In the genomic region with DNA sequence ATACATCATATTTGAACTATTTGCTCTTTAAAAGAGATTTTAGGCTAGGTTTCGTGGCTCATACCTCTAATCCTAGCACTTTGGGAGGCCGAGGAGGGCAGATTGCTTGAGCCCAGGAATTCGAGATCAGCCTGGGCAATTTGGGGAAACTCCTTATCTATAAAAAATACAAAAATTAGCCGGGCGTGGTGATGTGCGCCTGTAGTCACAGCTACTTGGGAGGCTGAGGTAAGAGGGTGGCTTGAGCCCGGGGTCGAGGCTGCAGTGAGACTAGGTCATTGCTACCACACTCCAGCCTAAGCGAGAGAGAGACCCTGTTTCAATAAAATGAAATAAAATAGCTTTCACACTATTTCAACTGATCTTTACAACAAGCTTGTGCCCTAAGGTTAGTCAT, we compare ENCODE assay signal across 8 cellular contexts. TPM values are rescaled to one million over a fixed set of nuclear protein-coding genes. Genes with fewer than 3 reads are reported as not detected.
DNase-seq lines count a peak whose midpoint lies in the region; ATAC-seq, FAIRE-seq and TF ChIP-seq lines count a peak whose summit lies in the region.

No MANE protein-coding gene starts in this region.

- no peak for TF ChIP-seq POLR2A in Peyer's patch (IDR thresholded peaks at IDR 0.05)

- H3K4me3 Mint-ChIP-seq in Calu3 (ENCODE audit: low read depth, unreplicated experiment) = peak overlapping the region; percentile 96

- ATAC-seq in pancreas (no peak), esophagus mucosa (no peak)

- H3K36me3 Mint-ChIP-seq in Calu3 (ENCODE audit: insufficient read depth, unreplicated experiment) = peaks cover 33% of the 10 kb centered on the region

- CTCF ChIA-PET in Calu3 (lab: Charles Lee) = no interaction called here

- FAIRE-seq in pancreas (lab: Jason Lieb, UNC) = no peak

- DNase-seq in Calu3 (no peak), Peyer's patch (no peak), epithelial cell of esophagus (ENCODE audit: low read depth) (no peak), pancreas (no peak), SHP77 treated with DMSO at 0.1 percent for 48 hours (lab: John Stamatoyannopoulos, UW) (no peak), foreskin melanocyte (no peak), CD1c-positive myeloid dendritic cell (ENCODE audit: extremely low spot score) (no peak)

- no peaks in the 10 kb centered on the region for H3K9me3 ChIP-seq in Peyer's patch
- no peaks in the 10 kb centered on the region for H3K9me3 ChIP-seq in pancreas

- H3K4me1 Mint-ChIP-seq in Calu3 (ENCODE audit: low read depth, unreplicated experiment) = peaks cover 13% of the 10 kb centered on the region

- H3K27ac Mint-ChIP-seq in Calu3 (ENCODE audit: unreplicated experiment) = peak overlapping the region; percentile 94

- no peaks in the 10 kb centered on the region for H3K9me3 Mint-ChIP-seq in Calu3 (ENCODE audit: low read depth, unreplicated experiment)

- no TSS peak for BruUV-seq in Calu3 (replicated peaks; lab: Mats Ljungman, UMichigan)

- H3K27ac ChIP-seq in Peyer's patch = peak overlapping the region; percentile 71 to 83 (median 74)
- peak overlapping the region in 3 of 4 donors; percentile 47 to 77 (median 75) for H3K27ac ChIP-seq in pancreas

- 70 to 77% methylated on average over 9 of the region's 9 CpGs for WGBS in pancreas, 2 donors

- TF ChIP-seq CTCF in Calu3 (IDR thresholded peaks at IDR 0.05; ENCODE audit: unreplicated experiment) (no peak), Peyer's patch (IDR thresholded peaks at IDR 0.05) (no peak), epithelial cell of esophagus (IDR thresholded peaks at IDR 0.05; ENCODE audit: insufficient read depth, low read depth, low read length, missing control alignments) (no peak), pancreas (IDR thresholded peaks at IDR 0.05) (no peak)

- no peaks in the 10 kb centered on the region for H3K27me3 Mint-ChIP-seq in Calu3 (ENCODE audit: unreplicated experiment)

- intact Hi-C loops in Calu3 (cut with micrococcal nuclease; ENCODE audit: unreplicated experiment) (loop anchor here (10.0 kb wide), 1 partner anchor 204 kb away; no protein-coding TSS in a partner anchor), pancreas (cut with DNase I) (no loop called here)

- H3K36me3 ChIP-seq in Peyer's patch (no peaks in the 10 kb centered on the region), pancreas (no peaks in the 10 kb centered on the region)

- H3K27me3 ChIP-seq in Peyer's patch (no peaks in the 10 kb centered on the region), pancreas (no peaks in the 10 kb centered on the region)

- peak overlapping the region; percentile 54 to 87 (median 67) for H3K4me3 ChIP-seq in Peyer's patch
- peak overlapping the region; percentile 96 for H3K4me3 ChIP-seq in epithelial cell of esophagus (ENCODE audit: low read length)
- peak overlapping the region in 3 of 4 donors; percentile 26 to 76 (median 60) for H3K4me3 ChIP-seq in pancreas

- H3K4me1 ChIP-seq in Peyer's patch = peaks cover 0 to 28% (median 16%) of the 10 kb centered on the region in 4 donors
- peaks cover 6 to 33% (median 20%) of the 10 kb centered on the region in 3 donors for H3K4me1 ChIP-seq in pancreas

RNA-seq across cellular contexts. Expression of gene MRPL22, which starts 0.5 kb away (rescaled TPM):
- total RNA-seq in Calu3 (2022) = 73.8 and 80.6 TPM in 2 replicates
- 10 to 100 TPM in 2 of 4 donors, 1 to 10 TPM in 2; 5.8 to 40.6 (median 14.0) TPM for total RNA-seq in Peyer's patch
- total RNA-seq in pancreas = 10 to 100 TPM; 11.3 to 29.0 (median 21.6) TPM
- polyA plus RNA-seq in pancreas = 10 to 100 TPM; 22.8 to 27.8 TPM
- total RNA-seq in esophagus mucosa = 43.7 TPM

RNA-seq across cellular contexts. Expression of gene GEMIN5, which starts 2.4 kb away (rescaled TPM):
- total RNA-seq in Calu3 (2022) (27.7 and 30.5 TPM in 2 replicates), Peyer's patch (10 to 100 TPM in 3 of 4 donors, 1 to 10 TPM in 1; 9.1 to 13.3 (median 12.2) TPM), pancreas (1 to 10 TPM; 4.7 to 7.3 (median 6.6) TPM), esophagus mucosa (11.0 TPM)
- 1 to 10 TPM; 1.7 to 3.1 TPM for polyA plus RNA-seq in pancreas
